35 cellular contexts compared by ENCODE assay signal in the genomic region with DNA sequence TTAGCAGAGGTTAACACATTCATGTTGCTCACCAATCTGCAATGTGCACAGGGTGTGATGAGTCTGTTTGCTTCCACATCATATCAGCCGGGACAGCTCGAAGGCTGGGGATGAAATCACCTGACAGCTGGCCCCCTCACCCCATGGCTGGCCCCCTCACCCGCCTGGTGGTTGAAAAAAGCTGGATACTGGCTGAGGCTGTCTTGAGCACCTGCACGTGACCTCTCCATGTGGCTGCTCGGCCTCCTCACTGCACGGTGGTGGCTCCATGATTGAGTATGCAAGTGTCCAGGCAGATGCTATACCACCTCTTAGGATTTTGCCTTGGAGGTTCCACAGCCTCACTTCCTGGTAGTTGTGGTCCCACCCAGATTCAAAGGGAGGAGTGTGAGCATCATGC. TPM values are rescaled to one million over a fixed set of nuclear protein-coding genes. Genes with fewer than 3 reads are reported as not detected.
"Had no signal": no experiment of that assay in that cellular context is flagged by ENCODE, and none has a peak within 500 bp of the region (broad histone marks: within the 10 kb centered on the region; RNA-seq: fewer than 3 reads in every experiment).

No MANE protein-coding gene starts in this region.

- ATAC-seq: activated CD4-positive, alpha-beta T cell treated with anti-CD3 and anti-CD28 coated beads for 36 hours; activated CD4-positive, CD25-positive, alpha-beta regulatory T cell treated with anti-CD3 and anti-CD28 coated beads, Interleukin-2, amount 50 U/mL, for 24 hours; activated CD8-positive, alpha-beta memory T cell treated with anti-CD3 and anti-CD28 coated beads, Interleukin-2, amount 10 ng/mL, durations not matched to agents 7 days and 5 days; activated CD8-positive, alpha-beta T cell treated with anti-CD3 and anti-CD28 coated beads, Interleukin-2, amount 10 ng/mL, durations not matched to agents 7 days and 5 days; WTC11 had no signal

- H3K27me3 ChIP-seq: ascending aorta, cardiac muscle cell had no signal

- H3K4me3 Mint-ChIP-seq: activated CD4-positive, alpha-beta memory T cell treated with anti-CD3 and anti-CD28 coated beads, Interleukin-2, amount 10 ng/mL, durations not matched to agents 7 days and 5 days; activated CD4-positive, alpha-beta T cell treated with anti-CD3 and anti-CD28 coated beads for 36 hours; activated CD4-positive, alpha-beta T cell treated with anti-CD3 and anti-CD28 coated beads, Interleukin-2, amount 10 ng/mL, durations not matched to agents 7 days and 5 days; activated CD8-positive, alpha-beta memory T cell treated with anti-CD3 and anti-CD28 coated beads, Interleukin-2, amount 10 ng/mL, durations not matched to agents 7 days and 5 days; activated CD8-positive, alpha-beta T cell treated with anti-CD3 and anti-CD28 coated beads, Interleukin-2, amount 10 ng/mL, durations not matched to agents 7 days and 5 days; activated naive CD4-positive, alpha-beta T cell treated with anti-CD3 and anti-CD28 coated beads, Interleukin-2, amount 10 ng/mL, durations not matched to agents 7 days and 5 days; activated naive CD4-positive, alpha-beta T cell treated with anti-CD3 and anti-CD28 coated beads, Interleukin-2, amount 50 U/mL, for 24 hours; activated naive CD8-positive, alpha-beta T cell; activated T-cell treated with anti-CD3 and anti-CD28 coated beads, Interleukin-2, amount 50 U/mL, for 24 hours; brain; central memory CD8-positive, alpha-beta T cell; T-helper 1 cell treated with Interleukin-12 subunit alpha and Interleukin-12 subunit beta and Interleukin-4 antibody, amounts not matched to agents 30 μg/mL and 1 μg/mL, for 36 hours; T-helper 2 cell treated with Interferon-gamma antibody and Interleukin-4, amounts not matched to agents 5 μg/mL and 100 μg/mL, for 36 hours; WTC11 had no signal

- DNase-seq: activated CD4-positive, alpha-beta memory T cell treated with anti-CD3 and anti-CD28 coated beads, Interleukin-2, amount 10 ng/mL, durations not matched to agents 7 days and 5 days; activated CD4-positive, alpha-beta T cell treated with anti-CD3 and anti-CD28 coated beads for 1 hour; activated CD4-positive, alpha-beta T cell treated with anti-CD3 and anti-CD28 coated beads for 36 hours; activated CD4-positive, alpha-beta T cell treated with anti-CD3 and anti-CD28 coated beads for 48 hours; activated CD4-positive, alpha-beta T cell treated with anti-CD3 and anti-CD28 coated beads, Interleukin-2, amount 10 ng/mL, durations not matched to agents 7 days and 5 days; activated CD4-positive, alpha-beta T cell treated with anti-CD3 and anti-CD28 coated beads, Interleukin-2, amount 50 U/mL, for 48 hours; activated CD4-positive, CD25-positive, alpha-beta regulatory T cell; activated CD8-positive, alpha-beta memory T cell treated with anti-CD3 and anti-CD28 coated beads, Interleukin-2, amount 10 ng/mL, durations not matched to agents 7 days and 5 days; activated CD8-positive, alpha-beta memory T cell treated with anti-CD3 and anti-CD28 coated beads, Interleukin-2, amount 50 U/mL, for 48 hours; activated CD8-positive, alpha-beta T cell treated with anti-CD3 and anti-CD28 coated beads, Interleukin-2, amount 10 ng/mL, durations not matched to agents 7 days and 5 days; activated effector memory CD4-positive, alpha-beta T cell treated with Interleukin-2 at 50 U/mL for 16 hours; activated gamma-delta T cell; activated naive CD4-positive, alpha-beta T cell treated with anti-CD3 and anti-CD28 coated beads, Interleukin-2, amount 10 ng/mL, durations not matched to agents 7 days and 5 days; activated naive CD4-positive, alpha-beta T cell treated with Interleukin-2 at 50 U/mL for 16 hours; activated T-cell treated with anti-CD3 and anti-CD28 coated beads, Interleukin-2, amount 50 U/mL, for 24 hours; activated T-cell treated with anti-CD3 and anti-CD28 coated beads, Interleukin-2, amount 50 U/mL, for 48 hours; amygdala; caudate nucleus; cerebellar nuclear complex; T-helper 1 cell; T-helper 2 cell; T-helper 9 cell had no signal

- H3K27ac ChIP-seq: ascending aorta, cardiac muscle cell, VCaP had no signal

- H3K27me3 Mint-ChIP-seq: activated CD4-positive, alpha-beta memory T cell treated with anti-CD3 and anti-CD28 coated beads, Interleukin-2, amount 10 ng/mL, durations not matched to agents 7 days and 5 days; activated CD4-positive, alpha-beta T cell treated with anti-CD3 and anti-CD28 coated beads for 36 hours; activated CD8-positive, alpha-beta memory T cell treated with anti-CD3 and anti-CD28 coated beads, Interleukin-2, amount 10 ng/mL, durations not matched to agents 7 days and 5 days; activated naive CD4-positive, alpha-beta T cell treated with anti-CD3 and anti-CD28 coated beads, Interleukin-2, amount 50 U/mL, for 24 hours; activated naive CD8-positive, alpha-beta T cell; activated T-cell treated with anti-CD3 and anti-CD28 coated beads, Interleukin-2, amount 50 U/mL, for 24 hours had no signal

- H3K4me3 ChIP-seq: ascending aorta, cardiac muscle cell had no signal

- H3K4me1 Mint-ChIP-seq: activated CD4-positive, alpha-beta memory T cell treated with anti-CD3 and anti-CD28 coated beads, Interleukin-2, amount 10 ng/mL, durations not matched to agents 7 days and 5 days; activated CD4-positive, alpha-beta T cell treated with anti-CD3 and anti-CD28 coated beads for 36 hours; activated CD4-positive, alpha-beta T cell treated with anti-CD3 and anti-CD28 coated beads, Interleukin-2, amount 10 ng/mL, durations not matched to agents 7 days and 5 days; activated CD8-positive, alpha-beta memory T cell treated with anti-CD3 and anti-CD28 coated beads, Interleukin-2, amount 10 ng/mL, durations not matched to agents 7 days and 5 days; activated naive CD4-positive, alpha-beta T cell treated with anti-CD3 and anti-CD28 coated beads, Interleukin-2, amount 10 ng/mL, durations not matched to agents 7 days and 5 days; activated naive CD4-positive, alpha-beta T cell treated with anti-CD3 and anti-CD28 coated beads, Interleukin-2, amount 50 U/mL, for 24 hours; central memory CD8-positive, alpha-beta T cell had no signal

- H3K27ac Mint-ChIP-seq: activated CD4-positive, alpha-beta memory T cell treated with anti-CD3 and anti-CD28 coated beads, Interleukin-2, amount 10 ng/mL, durations not matched to agents 7 days and 5 days; activated CD4-positive, alpha-beta T cell treated with anti-CD3 and anti-CD28 coated beads for 36 hours; activated CD4-positive, alpha-beta T cell treated with anti-CD3 and anti-CD28 coated beads, Interleukin-2, amount 10 ng/mL, durations not matched to agents 7 days and 5 days; activated CD8-positive, alpha-beta memory T cell treated with anti-CD3 and anti-CD28 coated beads, Interleukin-2, amount 10 ng/mL, durations not matched to agents 7 days and 5 days; activated CD8-positive, alpha-beta T cell treated with anti-CD3 and anti-CD28 coated beads, Interleukin-2, amount 10 ng/mL, durations not matched to agents 7 days and 5 days; activated naive CD4-positive, alpha-beta T cell treated with anti-CD3 and anti-CD28 coated beads, Interleukin-2, amount 10 ng/mL, durations not matched to agents 7 days and 5 days; activated naive CD4-positive, alpha-beta T cell treated with anti-CD3 and anti-CD28 coated beads, Interleukin-2, amount 50 U/mL, for 24 hours; activated naive CD8-positive, alpha-beta T cell; activated T-cell treated with anti-CD3 and anti-CD28 coated beads, Interleukin-2, amount 50 U/mL, for 24 hours; activated T-helper 2 cell treated with anti-CD3 and anti-CD28 coated beads, Interferon-gamma antibody, Interleukin-2, Interleukin-4, amounts not matched to agents 10 μg/mL and 5 μg/mL and 100 μg/mL, durations not matched to agents 14 hours and 24 hours and 36 hours; brain; T-helper 1 cell treated with Interleukin-12 subunit alpha and Interleukin-12 subunit beta and Interleukin-4 antibody, amounts not matched to agents 30 μg/mL and 1 μg/mL, for 36 hours; T-helper 2 cell treated with Interferon-gamma antibody and Interleukin-4, amounts not matched to agents 5 μg/mL and 100 μg/mL, for 36 hours; WTC11 had no signal

- H3K4me1 ChIP-seq: ascending aorta had no signal

- H3K36me3 ChIP-seq: ascending aorta, cardiac muscle cell had no signal

- H3K9me3 ChIP-seq: ascending aorta had no signal

- H3K9me3 Mint-ChIP-seq: activated CD4-positive, alpha-beta memory T cell treated with anti-CD3 and anti-CD28 coated beads, Interleukin-2, amount 10 ng/mL, durations not matched to agents 7 days and 5 days; activated CD4-positive, alpha-beta T cell treated with anti-CD3 and anti-CD28 coated beads, Interleukin-2, amount 10 ng/mL, durations not matched to agents 7 days and 5 days; activated naive CD4-positive, alpha-beta T cell treated with anti-CD3 and anti-CD28 coated beads, Interleukin-2, amount 10 ng/mL, durations not matched to agents 7 days and 5 days; activated naive CD4-positive, alpha-beta T cell treated with anti-CD3 and anti-CD28 coated beads, Interleukin-2, amount 50 U/mL, for 24 hours; activated T-cell treated with anti-CD3 and anti-CD28 coated beads, Interleukin-2, amount 50 U/mL, for 24 hours; activated T-helper 2 cell treated with anti-CD3 and anti-CD28 coated beads, Interferon-gamma antibody, Interleukin-2, Interleukin-4, amounts not matched to agents 10 μg/mL and 5 μg/mL and 100 μg/mL, durations not matched to agents 14 hours and 24 hours and 36 hours; central memory CD8-positive, alpha-beta T cell; T-helper 1 cell treated with Interleukin-12 subunit alpha and Interleukin-12 subunit beta and Interleukin-4 antibody, amounts not matched to agents 30 μg/mL and 1 μg/mL, for 36 hours; T-helper 2 cell treated with Interferon-gamma antibody and Interleukin-4, amounts not matched to agents 5 μg/mL and 100 μg/mL, for 36 hours; WTC11 had no signal

- H3K36me3 Mint-ChIP-seq: activated CD8-positive, alpha-beta memory T cell treated with anti-CD3 and anti-CD28 coated beads, Interleukin-2, amount 10 ng/mL, durations not matched to agents 7 days and 5 days; activated naive CD4-positive, alpha-beta T cell treated with anti-CD3 and anti-CD28 coated beads, Interleukin-2, amount 10 ng/mL, durations not matched to agents 7 days and 5 days; activated naive CD4-positive, alpha-beta T cell treated with anti-CD3 and anti-CD28 coated beads, Interleukin-2, amount 50 U/mL, for 24 hours; activated naive CD8-positive, alpha-beta T cell; brain; WTC11 had no signal

RNA-seq across cellular contexts. Expression of gene SYNDIG1, which starts 29.7 kb away (rescaled TPM):
- total RNA-seq: activated CD4-positive, alpha-beta memory T cell treated with anti-CD3 and anti-CD28 coated beads, Interleukin-2, amount 10 ng/mL, durations not matched to agents 7 days and 5 days; activated CD4-positive, alpha-beta T cell treated with anti-CD3 and anti-CD28 coated beads for 36 hours; activated CD4-positive, alpha-beta T cell treated with anti-CD3 and anti-CD28 coated beads, Interleukin-2, amount 10 ng/mL, durations not matched to agents 7 days and 5 days; activated CD8-positive, alpha-beta memory T cell treated with anti-CD3 and anti-CD28 coated beads, Interleukin-2, amount 10 ng/mL, durations not matched to agents 7 days and 5 days; activated CD8-positive, alpha-beta T cell treated with anti-CD3 and anti-CD28 coated beads, Interleukin-2, amount 10 ng/mL, durations not matched to agents 7 days and 5 days; activated T-helper 2 cell treated with anti-CD3 and anti-CD28 coated beads, Interferon-gamma antibody, Interleukin-2, Interleukin-4, amounts not matched to agents 10 μg/mL and 5 μg/mL and 100 μg/mL, durations not matched to agents 14 hours and 24 hours and 36 hours; bronchial epithelial cell had no signal
